In the genomic region with DNA sequence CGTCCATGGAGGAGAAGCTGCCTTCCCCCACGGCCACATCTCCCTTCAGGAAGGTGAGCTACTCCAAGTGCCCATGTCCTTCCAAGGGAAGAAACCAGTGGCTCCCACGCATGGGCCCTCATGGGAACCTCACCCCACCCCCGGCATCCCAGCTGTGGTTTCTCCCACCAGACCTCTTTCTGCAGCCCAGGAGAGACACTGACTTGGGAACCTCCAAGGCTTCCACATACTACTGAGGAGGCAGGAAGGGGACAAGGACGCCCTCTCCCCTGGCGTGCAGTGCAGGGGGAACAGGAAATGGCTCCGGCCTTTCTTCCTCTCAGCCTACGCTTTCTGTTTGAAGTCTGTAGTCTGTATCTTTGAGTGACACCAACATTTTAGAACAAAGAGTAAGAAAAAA, we compare ENCODE assay signal across 14 cellular contexts.
DNase-seq lines count a peak whose midpoint lies in the region; ATAC-seq and TF ChIP-seq lines count a peak whose summit lies in the region.
"Had no signal": no experiment of that assay in that cellular context is flagged by ENCODE, and none has a peak within 500 bp of the region (broad histone marks: within the 10 kb centered on the region; RNA-seq: fewer than 3 reads in every experiment).

No MANE protein-coding gene starts in this region.

- intact Hi-C loops in upper lobe of right lung (cut with DNase I) (no loop called here), heart left ventricle (cut with DNase I) (no loop called here)

- H3K27me3 Mint-ChIP-seq in activated T-cell treated with anti-CD3 and anti-CD28 coated beads, Interleukin-2, amount 50 U/mL, for 24 hours, result no peaks in the 10 kb centered on the region

- no peaks in the 10 kb centered on the region for H3K27me3 ChIP-seq in upper lobe of right lung
- no peaks in the 10 kb centered on the region for H3K27me3 ChIP-seq in heart left ventricle

- TF ChIP-seq POLR2A in heart left ventricle (IDR thresholded peaks at IDR 0.05), result no peak

- no peaks in the 10 kb centered on the region for H3K36me3 ChIP-seq in upper lobe of right lung
- no peaks in the 10 kb centered on the region for H3K36me3 ChIP-seq in heart left ventricle
- H3K36me3 ChIP-seq: neural progenitor cell had no signal

- H3K4me1 ChIP-seq in upper lobe of right lung, result no peaks in the 10 kb centered on the region
- H3K4me1 ChIP-seq in heart left ventricle, result peaks cover 0 to 17% (median 0%) of the 10 kb centered on the region in 12 donors
- H3K4me1 ChIP-seq: neural progenitor cell had no signal

- H3K4me3 Mint-ChIP-seq in activated T-cell treated with anti-CD3 and anti-CD28 coated beads, Interleukin-2, amount 50 U/mL, for 24 hours, result peak overlapping the region; percentile 52
- H3K4me3 Mint-ChIP-seq: central memory CD8-positive, alpha-beta T cell; neural progenitor cell; stimulated activated memory B cell treated with anti-CD40 and anti-IgM and Interleukin-4, amounts not matched to agents 10 μg/mL and 1 μg/mL and 100 μg/mL, for 72 hours had no signal

- ATAC-seq in HG02840 (IDR thresholded peaks at IDR 0.05; ENCODE audit: low FRiP score, unreplicated experiment) (peak; percentile 59), upper lobe of right lung (peak; percentile 58), heart left ventricle (no peak)
- ATAC-seq: stimulated activated memory B cell treated with anti-CD40 and anti-IgM and Interleukin-4, amounts not matched to agents 10 μg/mL and 1 μg/mL and 100 μg/mL, for 72 hours had no signal

- peaks cover 57% of the 10 kb centered on the region for H3K4me1 Mint-ChIP-seq in activated T-cell treated with anti-CD3 and anti-CD28 coated beads, Interleukin-2, amount 50 U/mL, for 24 hours (ENCODE audit: low read depth)
- H3K4me1 Mint-ChIP-seq: neural progenitor cell had no signal

- no peak for TF ChIP-seq CTCF in upper lobe of right lung (IDR thresholded peaks at IDR 0.05)
- TF ChIP-seq CTCF in heart left ventricle (IDR thresholded peaks at IDR 0.05), result no peak

- DNase-seq in stimulated activated CD4-positive, alpha-beta T cell treated with anti-CD3 and anti-CD28 coated beads, Interleukin-1b, Interleukin-23, amount 100 ng/mL, for 48 hours, result peak; percentile 22
- no peak for DNase-seq in stimulated activated CD4-positive, alpha-beta T cell treated with anti-CD3 and anti-CD28 coated beads, Interleukin-12 subunit alpha, Interleukin-12 subunit beta, amount 100 ng/mL, for 4 hours
- DNase-seq in activated T-cell treated with anti-CD3 and anti-CD28 coated beads, Interleukin-2, amount 50 U/mL, for 24 hours, result peak; percentile 52
- DNase-seq in upper lobe of right lung (no peak), heart left ventricle (no peak), SHP77 (lab: John Stamatoyannopoulos, UW) (no peak)
- DNase-seq in activated CD4-positive, CD25-positive, alpha-beta regulatory T cell treated with anti-CD3 and anti-CD28 coated beads, Interleukin-2, amount 50 U/mL, for 72 hours, result no peak
- DNase-seq: IMR-90, kidney glomerular epithelial cell, NCI-H2029 had no signal

- H3K27ac Mint-ChIP-seq in activated T-cell treated with anti-CD3 and anti-CD28 coated beads, Interleukin-2, amount 50 U/mL, for 24 hours, result peak overlapping the region; percentile 89
- H3K27ac Mint-ChIP-seq: neural progenitor cell; stimulated activated memory B cell treated with anti-CD40 and anti-IgM and Interleukin-4, amounts not matched to agents 10 μg/mL and 1 μg/mL and 100 μg/mL, for 72 hours had no signal

- H3K27ac ChIP-seq in upper lobe of right lung (no peak overlapping the region), heart left ventricle (peak overlapping the region in 1 of 12 donors; percentile 15)
- H3K27ac ChIP-seq: neural progenitor cell had no signal

- H3K4me3 ChIP-seq in upper lobe of right lung (no peak overlapping the region), heart left ventricle (no peak overlapping the region)
- H3K4me3 ChIP-seq: neural progenitor cell had no signal

- WGBS in heart left ventricle, 4 donors, result 59 to 80% (median 68%) methylated on average over 8 of the region's 8 CpGs

- peaks cover 4% of the 10 kb centered on the region for H3K9me3 Mint-ChIP-seq in activated T-cell treated with anti-CD3 and anti-CD28 coated beads, Interleukin-2, amount 50 U/mL, for 24 hours
- H3K9me3 Mint-ChIP-seq: central memory CD8-positive, alpha-beta T cell; stimulated activated memory B cell treated with anti-CD40 and anti-IgM and Interleukin-4, amounts not matched to agents 10 μg/mL and 1 μg/mL and 100 μg/mL, for 72 hours had no signal

- H3K9me3 ChIP-seq in upper lobe of right lung (no peaks in the 10 kb centered on the region), heart left ventricle (no peaks in the 10 kb centered on the region)

- H3K36me3 Mint-ChIP-seq in activated T-cell treated with anti-CD3 and anti-CD28 coated beads, Interleukin-2, amount 50 U/mL, for 24 hours (ENCODE audit: low read depth), result no peaks in the 10 kb centered on the region
- H3K36me3 Mint-ChIP-seq: neural progenitor cell; stimulated activated memory B cell treated with anti-CD40 and anti-IgM and Interleukin-4, amounts not matched to agents 10 μg/mL and 1 μg/mL and 100 μg/mL, for 72 hours had no signal

Comparison
In these comparisons a context has a peak if more than half of its experiments do, and no peak if none do; other contexts are left out.
1. DNase-seq: peak in stimulated activated CD4-positive, alpha-beta T cell treated with anti-CD3 and anti-CD28 coated beads, Interleukin-1b, Interleukin-23, amount 100 ng/mL, for 48 hours (single experiment) and activated T-cell treated with anti-CD3 and anti-CD28 coated beads, Interleukin-2, amount 50 U/mL, for 24 hours (single experiment); none in stimulated activated CD4-positive, alpha-beta T cell treated with anti-CD3 and anti-CD28 coated beads, Interleukin-12 subunit alpha, Interleukin-12 subunit beta, amount 100 ng/mL, for 4 hours (single experiment), upper lobe of right lung (single experiment), heart left ventricle (0 of 5), SHP77 (0 of 2) and activated CD4-positive, CD25-positive, alpha-beta regulatory T cell treated with anti-CD3 and anti-CD28 coated beads, Interleukin-2, amount 50 U/mL, for 72 hours (single experiment).
2. ATAC-seq: peak in HG02840 (single experiment) and upper lobe of right lung (single experiment); none in heart left ventricle (0 of 4).